Comparison of ENCODE assay signal across 17 cellular contexts in the genomic region with DNA sequence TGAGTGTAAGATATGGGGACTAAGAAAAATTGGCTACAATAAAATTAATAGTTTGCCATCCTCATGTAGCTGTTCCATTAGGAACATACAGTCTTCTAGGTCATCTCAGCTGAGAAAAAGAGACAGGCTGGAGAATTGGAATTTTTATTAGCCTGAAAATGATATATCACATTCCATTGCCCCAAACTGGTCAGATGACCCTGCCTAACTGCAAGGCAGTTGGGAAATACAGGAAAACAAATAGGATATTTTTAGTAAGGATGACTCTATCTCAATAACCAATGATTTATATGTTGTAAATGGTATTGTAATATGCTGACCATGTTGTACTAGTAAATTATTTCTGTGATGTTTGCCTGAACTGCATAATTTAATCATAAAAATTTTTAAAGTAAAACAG.
"Had no signal": no experiment of that assay in that cellular context is flagged by ENCODE, and none has a peak within 500 bp of the region (broad histone marks: within the 10 kb centered on the region; RNA-seq: fewer than 3 reads in every experiment).

No MANE protein-coding gene starts in this region.

- DNase-seq: activated CD4-positive, alpha-beta T cell treated with anti-CD3 and anti-CD28 coated beads, Interleukin-2, amount 50 U/mL, for 48 hours; activated gamma-delta T cell treated with Interleukin-2 at 50 U/mL for 16 hours; activated naive CD8-positive, alpha-beta T cell treated with anti-CD3 and anti-CD28 coated beads for 36 hours; activated T-cell treated with anti-CD3 and anti-CD28 coated beads, Interleukin-2, amount 50 U/mL, for 48 hours; aorta; effector CD8-positive, alpha-beta T cell; mammary epithelial cell; mucosa of descending colon; naive thymus-derived CD8-positive, alpha-beta T cell; small intestine; stomach had no signal

- ATAC-seq: activated CD4-positive, CD25-positive, alpha-beta regulatory T cell treated with anti-CD3 and anti-CD28 coated beads, Interleukin-2, amount 50 U/mL, for 24 hours; left lobe of liver; mucosa of descending colon; naive thymus-derived CD8-positive, alpha-beta T cell had no signal

- H3K4me3 ChIP-seq: cardiac muscle cell, coronary artery, mucosa of descending colon, right atrium auricular region, stomach, thoracic aorta had no signal
